Comparison of ENCODE assay signal across 14 cellular contexts in the genomic region with DNA sequence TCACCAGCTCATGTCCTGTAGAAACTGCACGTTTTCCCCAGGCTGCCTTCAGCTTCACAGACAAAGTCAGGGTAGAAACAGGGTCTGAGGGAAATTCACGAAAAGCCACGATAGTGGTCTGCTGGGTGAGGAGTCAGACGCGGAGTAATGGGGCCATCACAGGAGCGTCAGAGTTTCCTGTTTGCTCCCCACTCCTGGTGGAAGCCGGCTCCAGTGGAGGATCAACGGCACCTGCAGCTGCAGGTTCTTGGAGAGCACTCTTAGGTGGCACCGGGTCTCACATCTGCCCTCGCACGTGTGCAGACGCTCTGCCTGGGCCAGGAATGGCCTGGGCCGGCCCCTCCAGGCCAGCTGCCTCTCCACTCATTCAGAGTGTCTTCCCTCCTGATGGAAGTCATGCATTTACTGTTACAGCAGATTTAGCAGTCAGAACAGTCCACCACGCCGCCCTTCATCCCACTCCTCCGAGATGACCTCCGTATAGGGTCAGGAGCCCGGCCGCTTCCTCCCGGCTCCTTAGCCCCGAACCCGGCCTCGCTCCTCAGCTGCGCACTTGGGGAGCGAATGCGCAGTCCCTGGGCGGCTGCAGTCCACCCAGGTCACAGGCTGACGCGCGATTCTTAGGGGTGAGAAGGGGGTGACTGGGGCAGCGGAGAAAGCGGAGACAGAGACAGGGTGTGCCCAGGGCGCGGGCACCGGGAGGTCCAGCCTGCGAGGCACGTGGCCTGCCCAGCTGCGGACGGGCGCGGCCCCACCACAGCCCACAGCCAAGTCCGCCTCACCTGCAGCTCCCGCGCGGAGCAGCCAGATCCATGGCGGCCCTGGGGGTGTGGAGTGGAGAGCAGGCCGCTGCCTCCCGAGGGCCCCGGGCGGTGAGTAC.
"Had no signal": no experiment of that assay in that cellular context is flagged by ENCODE, and none has a peak within 500 bp of the region (broad histone marks: within the 10 kb centered on the region; RNA-seq: fewer than 3 reads in every experiment).

No MANE protein-coding gene starts in this region.

- ATAC-seq: gastroesophageal sphincter; stimulated activated effector memory CD8-positive, alpha-beta T cell treated with anti-CD3 and anti-CD28 coated beads, Interleukin-12 subunit alpha, Interleukin-12 subunit beta, amount 100 ng/mL, for 72 hours; T-cell had no signal

- H3K4me3 ChIP-seq: adrenal gland, coronary artery, gastroesophageal sphincter, smooth muscle cell had no signal

- H3K27ac ChIP-seq: adrenal gland, coronary artery, gastroesophageal sphincter, neutrophil had no signal

- H3K4me1 ChIP-seq: adrenal gland, gastroesophageal sphincter had no signal

- H3K9me3 Mint-ChIP-seq: activated CD4-positive, alpha-beta T cell treated with anti-CD3 and anti-CD28 coated beads, Interleukin-2, amount 10 ng/mL, durations not matched to agents 24 days and 14 days; activated naive CD4-positive, alpha-beta T cell treated with anti-CD3 and anti-CD28 coated beads for 36 hours; activated T-helper 1 cell treated with anti-CD3 and anti-CD28 coated beads, Interleukin-12 subunit alpha, Interleukin-12 subunit beta, Interleukin-2, Interleukin-4 antibody, amounts not matched to agents 30 ng/mL and 10 ng/mL and 1 ng/mL, durations not matched to agents 14 hours and 24 hours and 36 hours; mesothelial cell of epicardium; stimulated activated effector memory CD8-positive, alpha-beta T cell treated with anti-CD3 and anti-CD28 coated beads, Interleukin-12 subunit alpha, Interleukin-12 subunit beta, amount 100 ng/mL, for 72 hours; T-cell had no signal

- H3K27ac Mint-ChIP-seq: activated CD4-positive, alpha-beta T cell treated with anti-CD3 and anti-CD28 coated beads, Interleukin-2, amount 10 ng/mL, durations not matched to agents 24 days and 14 days; activated naive CD4-positive, alpha-beta T cell treated with anti-CD3 and anti-CD28 coated beads for 36 hours; activated T-helper 1 cell treated with anti-CD3 and anti-CD28 coated beads, Interleukin-12 subunit alpha, Interleukin-12 subunit beta, Interleukin-2, Interleukin-4 antibody, amounts not matched to agents 30 ng/mL and 10 ng/mL and 1 ng/mL, durations not matched to agents 14 hours and 24 hours and 36 hours; mesothelial cell of epicardium; stimulated activated effector memory CD8-positive, alpha-beta T cell treated with anti-CD3 and anti-CD28 coated beads, Interleukin-12 subunit alpha, Interleukin-12 subunit beta, amount 100 ng/mL, for 72 hours; T-cell had no signal

- H3K27me3 ChIP-seq: adrenal gland, neutrophil had no signal

- H3K4me1 Mint-ChIP-seq: activated CD4-positive, alpha-beta T cell treated with anti-CD3 and anti-CD28 coated beads, Interleukin-2, amount 10 ng/mL, durations not matched to agents 24 days and 14 days; stimulated activated effector memory CD8-positive, alpha-beta T cell treated with anti-CD3 and anti-CD28 coated beads, Interleukin-12 subunit alpha, Interleukin-12 subunit beta, amount 100 ng/mL, for 72 hours had no signal

- DNase-seq: activated CD4-positive, alpha-beta T cell treated with anti-CD3 and anti-CD28 coated beads, Interleukin-2, amount 10 ng/mL, durations not matched to agents 24 days and 14 days; activated naive CD4-positive, alpha-beta T cell treated with anti-CD3 and anti-CD28 coated beads for 36 hours; central memory CD4-positive, alpha-beta T cell; effector CD4-positive, alpha-beta T cell; substantia nigra; T-cell had no signal

- H3K9me3 ChIP-seq: adrenal gland, neutrophil had no signal

- H3K27me3 Mint-ChIP-seq: activated CD4-positive, alpha-beta T cell treated with anti-CD3 and anti-CD28 coated beads, Interleukin-2, amount 10 ng/mL, durations not matched to agents 24 days and 14 days; T-cell had no signal

- H3K36me3 ChIP-seq: adrenal gland, gastroesophageal sphincter, neutrophil had no signal

- H3K4me3 Mint-ChIP-seq: activated CD4-positive, alpha-beta T cell treated with anti-CD3 and anti-CD28 coated beads, Interleukin-2, amount 10 ng/mL, durations not matched to agents 24 days and 14 days; activated naive CD4-positive, alpha-beta T cell treated with anti-CD3 and anti-CD28 coated beads for 36 hours; activated T-helper 1 cell treated with anti-CD3 and anti-CD28 coated beads, Interleukin-12 subunit alpha, Interleukin-12 subunit beta, Interleukin-2, Interleukin-4 antibody, amounts not matched to agents 30 ng/mL and 10 ng/mL and 1 ng/mL, durations not matched to agents 14 hours and 24 hours and 36 hours; mesothelial cell of epicardium; stimulated activated effector memory CD8-positive, alpha-beta T cell treated with anti-CD3 and anti-CD28 coated beads, Interleukin-12 subunit alpha, Interleukin-12 subunit beta, amount 100 ng/mL, for 72 hours; T-cell had no signal
